Comparison of ENCODE assay signal across 8 cellular contexts in genomic region chr1:16677552-16678423, GRCh38. TPM values are rescaled to one million over a fixed set of nuclear protein-coding genes. Genes with fewer than 3 reads are reported as not detected.
DNase-seq lines count a peak whose midpoint lies in the region; ATAC-seq, FAIRE-seq and TF ChIP-seq lines count a peak whose summit lies in the region.

No MANE protein-coding gene starts in this region.

- dilution Hi-C loops in mammary epithelial cell (cut with HindIII; ENCODE audit: low sequenced_read_pairs), result no loop called here

- no peak overlapping the region for H3K9ac ChIP-seq in mammary epithelial cell (ENCODE audit: insufficient read depth, low read length)

- ATAC-seq in memory B cell (ENCODE audit: low read depth) (peak; percentile 27), GM21390 (IDR thresholded peaks at IDR 0.05; ENCODE audit: unreplicated experiment) (no peak), GM21786 (IDR thresholded peaks at IDR 0.05; ENCODE audit: unreplicated experiment) (no peak)

- H3K36me3 Mint-ChIP-seq in memory B cell, result no peaks in the 10 kb centered on the region

- FAIRE-seq in H54 (lab: Jason Lieb, UNC), result peak; percentile 95

- H3K27me3 Mint-ChIP-seq in memory B cell, result peaks cover 3% of the 10 kb centered on the region

- no peaks in the 10 kb centered on the region for H3K36me3 ChIP-seq in mammary epithelial cell (ENCODE audit: insufficient read depth, low read length)

- H3K27ac Mint-ChIP-seq in memory B cell, result peak overlapping the region; percentile 67

- H4K20me1 ChIP-seq in mammary epithelial cell (ENCODE audit: insufficient read depth, low read length), result no peaks in the 10 kb centered on the region

- H3K9me3 ChIP-seq in mammary epithelial cell (replicated peaks; ENCODE audit: insufficient read depth, low read length), result no peaks in the 10 kb centered on the region

- in situ Hi-C loops in mammary epithelial cell (cut with MboI; ENCODE audit: low sequenced_read_pairs in 2 of 2), result no loop called here

- H3K4me3 ChIP-seq in mammary epithelial cell (replicated peaks in 1 of 3; ENCODE audit: insufficient read depth in 1 of 3, low read depth in 2 of 3, low read length in 3 of 3), result no peak overlapping the region

- DNase-seq in COLO829 (ENCODE audit: low spot score) (peak; percentile 28), H54 (ENCODE audit: insufficient read length, low spot score) (peak; percentile 61), RPMI8226 (peak; percentile 90), mammary epithelial cell (peak; percentile 62), memory B cell (ENCODE audit: low spot score in 2 of 2) (no peak), NCI-H69 (lab: John Stamatoyannopoulos, UW) (no peak)

- TF ChIP-seq POLR2A in H54 (IDR thresholded peaks at IDR 0.05; ENCODE audit: low read depth, low read length), result no peak

- no peak overlapping the region for H3K4me3 Mint-ChIP-seq in memory B cell

- H3K4me1 ChIP-seq in mammary epithelial cell (ENCODE audit: insufficient read depth, low read length), result no peaks in the 10 kb centered on the region

- no peaks in the 10 kb centered on the region for H3K79me2 ChIP-seq in mammary epithelial cell (ENCODE audit: insufficient read depth, low read length)

- intact Hi-C loops in mammary epithelial cell (cut with micrococcal nuclease), result no loop called here

- no peak for TF ChIP-seq CTCF in mammary epithelial cell (conservative IDR thresholded peaks at IDR 0.05 in 1 of 2, IDR thresholded peaks at IDR 0.05 in 1 of 2; ENCODE audit: extremely low read depth in 1 of 2, insufficient read depth in 1 of 2, low read depth in 1 of 2, low read length in 2 of 2)

- peaks cover 2% of the 10 kb centered on the region for H3K27me3 ChIP-seq in mammary epithelial cell (ENCODE audit: insufficient read depth, low read length)

- TSS peak; percentile 98 for BruUV-seq in mammary epithelial cell (replicated peaks; lab: Mats Ljungman, UMichigan)

- 54% methylated on average over 19 of the region's 33 CpGs for WGBS in mammary epithelial cell (ENCODE audit: low coverage, missing lambda C conversion rate)

- peaks cover 15% of the 10 kb centered on the region for H3K4me1 Mint-ChIP-seq in memory B cell

- no peak overlapping the region for H3K27ac ChIP-seq in mammary epithelial cell (ENCODE audit: insufficient read depth, low read depth, low read length)

- H3K4me2 ChIP-seq in mammary epithelial cell (ENCODE audit: insufficient read depth, low read depth, low read length), result no peak overlapping the region

- H3K9me3 Mint-ChIP-seq in memory B cell, result no peaks in the 10 kb centered on the region

- CTCF ChIA-PET in mammary epithelial cell (lab: Charles Lee; ENCODE audit: low non-redundant PET), result no interaction called here

- no peak overlapping the region for H2AFZ ChIP-seq in mammary epithelial cell (ENCODE audit: low read depth, low read length)

RNA-seq across cellular contexts. Expression of gene RNU1-3, which starts 11.0 kb away (rescaled TPM):
- total RNA-seq in mammary epithelial cell, result 1,000 to 10,000 TPM in 1 of 2 donors, under 1 TPM in 1; under 0.01 to 1,042 TPM
- not detected for polyA plus RNA-seq in mammary epithelial cell
- under 0.01 TPM for polyA minus RNA-seq in mammary epithelial cell

Comparison
In these comparisons a context has a peak if more than half of its experiments do, and no peak if none do; other contexts are left out.
1. DNase-seq: peak in COLO829 (single experiment), H54 (single experiment), RPMI8226 (single experiment) and mammary epithelial cell (single experiment); none in memory B cell (0 of 2) and NCI-H69 (single experiment).